Comparison of ENCODE assay signal across 2 cellular contexts in the genomic region with DNA sequence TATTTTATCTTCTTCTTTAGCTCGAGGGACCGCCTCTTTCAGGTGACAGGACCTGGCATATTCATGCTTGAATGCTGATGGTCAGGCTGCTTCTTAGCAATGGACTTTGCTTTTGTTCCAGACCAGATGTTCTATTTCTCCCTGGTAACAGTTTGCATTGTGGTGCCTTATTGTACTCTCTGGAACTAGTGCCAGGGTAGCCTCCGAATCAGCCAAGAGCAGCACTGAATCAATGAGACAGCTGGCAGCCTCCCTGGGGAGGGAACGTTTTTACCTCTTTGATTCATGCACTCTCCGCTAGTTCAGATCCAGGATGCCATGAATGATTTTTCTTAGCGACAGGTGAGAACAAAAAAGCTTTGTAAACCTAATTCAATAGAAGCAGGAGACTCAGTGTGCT.
TF ChIP-seq lines count a peak whose summit lies in the region.

No MANE protein-coding gene starts in this region.

TF ChIP-seq in SK-N-SH, 30 proteins besides CTCF, POLR2A, EP300 and RAD21 (continued from another document):
- TF ChIP-seq, protein P1, sequence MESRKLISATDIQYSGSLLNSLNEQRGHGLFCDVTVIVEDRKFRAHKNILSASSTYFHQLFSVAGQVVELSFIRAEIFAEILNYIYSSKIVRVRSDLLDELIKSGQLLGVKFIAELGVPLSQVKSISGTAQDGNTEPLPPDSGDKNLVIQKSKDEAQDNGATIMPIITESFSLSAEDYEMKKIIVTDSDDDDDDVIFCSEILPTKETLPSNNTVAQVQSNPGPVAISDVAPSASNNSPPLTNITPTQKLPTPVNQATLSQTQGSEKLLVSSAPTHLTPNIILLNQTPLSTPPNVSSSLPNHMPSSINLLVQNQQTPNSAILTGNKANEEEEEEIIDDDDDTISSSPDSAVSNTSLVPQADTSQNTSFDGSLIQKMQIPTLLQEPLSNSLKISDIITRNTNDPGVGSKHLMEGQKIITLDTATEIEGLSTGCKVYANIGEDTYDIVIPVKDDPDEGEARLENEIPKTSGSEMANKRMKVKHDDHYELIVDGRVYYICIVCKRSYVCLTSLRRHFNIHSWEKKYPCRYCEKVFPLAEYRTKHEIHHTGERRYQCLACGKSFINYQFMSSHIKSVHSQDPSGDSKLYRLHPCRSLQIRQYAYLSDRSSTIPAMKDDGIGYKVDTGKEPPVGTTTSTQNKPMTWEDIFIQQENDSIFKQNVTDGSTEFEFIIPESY (IDR thresholded peaks at IDR 0.05; ENCODE audit: borderline replicate concordance, low read depth), result no peak
- peak; percentile 84 for TF ChIP-seq RFX5 (IDR thresholded peaks at IDR 0.05; ENCODE audit: low read length)
TF ChIP-seq in SK-N-SH: peak in this region for 1.

TF ChIP-seq in SK-N-SH treated with all-trans-retinoic acid at 6 μM for 48 hours, 23 proteins besides CTCF, POLR2A, EP300 and RAD21 (continued from another document):
- TF ChIP-seq, protein P2, sequence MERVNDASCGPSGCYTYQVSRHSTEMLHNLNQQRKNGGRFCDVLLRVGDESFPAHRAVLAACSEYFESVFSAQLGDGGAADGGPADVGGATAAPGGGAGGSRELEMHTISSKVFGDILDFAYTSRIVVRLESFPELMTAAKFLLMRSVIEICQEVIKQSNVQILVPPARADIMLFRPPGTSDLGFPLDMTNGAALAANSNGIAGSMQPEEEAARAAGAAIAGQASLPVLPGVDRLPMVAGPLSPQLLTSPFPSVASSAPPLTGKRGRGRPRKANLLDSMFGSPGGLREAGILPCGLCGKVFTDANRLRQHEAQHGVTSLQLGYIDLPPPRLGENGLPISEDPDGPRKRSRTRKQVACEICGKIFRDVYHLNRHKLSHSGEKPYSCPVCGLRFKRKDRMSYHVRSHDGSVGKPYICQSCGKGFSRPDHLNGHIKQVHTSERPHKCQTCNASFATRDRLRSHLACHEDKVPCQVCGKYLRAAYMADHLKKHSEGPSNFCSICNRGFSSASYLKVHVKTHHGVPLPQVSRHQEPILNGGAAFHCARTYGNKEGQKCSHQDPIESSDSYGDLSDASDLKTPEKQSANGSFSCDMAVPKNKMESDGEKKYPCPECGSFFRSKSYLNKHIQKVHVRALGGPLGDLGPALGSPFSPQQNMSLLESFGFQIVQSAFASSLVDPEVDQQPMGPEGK (CRISPR knock-in tag; IDR thresholded peaks at IDR 0.05; ENCODE audit: borderline replicate concordance), result no peak
- TF ChIP-seq BACH2 (CRISPR knock-in tag; IDR thresholded peaks at IDR 0.05; ENCODE audit: borderline replicate concordance), result no peak
- no peak for TF ChIP-seq ZFP3 (CRISPR knock-in tag; IDR thresholded peaks at IDR 0.05)
- TF ChIP-seq CSDC2 (CRISPR knock-in tag; IDR thresholded peaks at IDR 0.05), result no peak
- TF ChIP-seq RARB (CRISPR knock-in tag; IDR thresholded peaks at IDR 0.05), result no peak
- no peak for TF ChIP-seq GLIS3 (CRISPR knock-in tag; IDR thresholded peaks at IDR 0.05)
- no peak for TF ChIP-seq ARNTL (CRISPR knock-in tag; IDR thresholded peaks at IDR 0.05; ENCODE audit: borderline replicate concordance, low read depth)
- TF ChIP-seq, protein P3, sequence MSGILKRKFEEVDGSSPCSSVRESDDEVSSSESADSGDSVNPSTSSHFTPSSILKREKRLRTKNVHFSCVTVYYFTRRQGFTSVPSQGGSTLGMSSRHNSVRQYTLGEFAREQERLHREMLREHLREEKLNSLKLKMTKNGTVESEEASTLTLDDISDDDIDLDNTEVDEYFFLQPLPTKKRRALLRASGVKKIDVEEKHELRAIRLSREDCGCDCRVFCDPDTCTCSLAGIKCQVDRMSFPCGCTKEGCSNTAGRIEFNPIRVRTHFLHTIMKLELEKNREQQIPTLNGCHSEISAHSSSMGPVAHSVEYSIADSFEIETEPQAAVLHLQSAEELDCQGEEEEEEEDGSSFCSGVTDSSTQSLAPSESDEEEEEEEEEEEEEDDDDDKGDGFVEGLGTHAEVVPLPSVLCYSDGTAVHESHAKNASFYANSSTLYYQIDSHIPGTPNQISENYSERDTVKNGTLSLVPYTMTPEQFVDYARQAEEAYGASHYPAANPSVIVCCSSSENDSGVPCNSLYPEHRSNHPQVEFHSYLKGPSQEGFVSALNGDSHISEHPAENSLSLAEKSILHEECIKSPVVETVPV (CRISPR knock-in tag; IDR thresholded peaks at IDR 0.05), result no peak
